ENCODE assay signal across 9 cellular contexts in the genomic region with DNA sequence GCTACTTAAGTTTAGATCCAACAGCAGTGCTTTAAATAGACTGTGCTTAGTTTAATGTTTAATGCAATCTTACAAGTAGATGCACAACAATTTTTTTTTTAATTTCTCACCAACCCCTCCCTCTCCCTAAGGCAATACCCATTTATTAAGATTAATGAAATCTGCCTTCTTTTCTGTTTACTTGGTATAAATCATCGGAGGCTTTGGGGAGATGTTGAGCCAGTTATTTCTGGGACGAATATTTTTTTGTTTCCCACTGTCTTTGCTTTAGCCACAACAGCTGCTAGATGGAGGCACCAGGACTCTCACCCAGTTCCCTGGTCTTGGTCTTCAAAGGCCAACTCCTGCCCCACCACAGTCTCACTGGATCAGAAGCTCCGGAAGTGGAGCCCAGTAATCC.
A peak's percentile ranks its signal among the peaks of the same experiment; 100 is the strongest.
DNase-seq lines count a peak whose midpoint lies in the region; ATAC-seq, FAIRE-seq and TF ChIP-seq lines count a peak whose summit lies in the region.
"Had no signal": no experiment of that assay in that cellular context is flagged by ENCODE, and none has a peak within 500 bp of the region (broad histone marks: within the 10 kb centered on the region; RNA-seq: fewer than 3 reads in every experiment).

No MANE protein-coding gene starts in this region.

- no peak for FAIRE-seq in HepG2 (lab: Jason Lieb, UNC)

- CTCF ChIA-PET in HepG2 (lab: Yijun Ruan, JAX; ENCODE audit: low intra/inter-chr PET ratio, low total read pairs): no interaction called here

- no peak overlapping the region for H2AFZ ChIP-seq in HepG2 (ENCODE audit: low read length)

- H3K4me3 ChIP-seq in right lobe of liver (no peak overlapping the region), HepG2 (replicated peaks in 1 of 3; ENCODE audit: insufficient read depth in 1 of 3, low read depth in 2 of 3, low read length in 3 of 3) (no peak overlapping the region), breast epithelium (peak overlapping the region; percentile 50 to 86 (median 57)), mucosa of rectum (ENCODE audit: low read length in 2 of 2) (peak overlapping the region; percentile 61 to 86)

- POLR2A ChIA-PET in HepG2 (lab: Yijun Ruan, JAX): no interaction called here

- in situ Hi-C loops in HepG2 (cut with HindIII; ENCODE audit: extremely low pct_ligation_motif_present, low pct_unique_long_range_greater_than_20kb): no loop called here

- no TSS peak for BruUV-seq in HepG2 (replicated peaks; lab: Mats Ljungman, UMichigan)

- no peak overlapping the region for H3K4me2 ChIP-seq in HepG2 (ENCODE audit: low read depth, low read length)
- H3K4me2 ChIP-seq: KMS-11 had no signal

- TF ChIP-seq RAD21 in HepG2 (CRISPR knock-in tag; IDR thresholded peaks at IDR 0.05): no peak

- intact Hi-C loops in right lobe of liver (cut with DNase I) (no loop called here), HepG2 (cut with micrococcal nuclease; ENCODE audit: unreplicated experiment) (no loop called here), breast epithelium (cut with DNase I; ENCODE audit: low total_unique reads) (no loop called here)

- ATAC-seq in right lobe of liver (no peak), HepG2 (no peak), GM18861 (IDR thresholded peaks at IDR 0.05; ENCODE audit: unreplicated experiment) (no peak), HG03135 (IDR thresholded peaks at IDR 0.05; ENCODE audit: unreplicated experiment) (no peak), HG03354 (IDR thresholded peaks at IDR 0.05; ENCODE audit: poor library complexity, severe bottlenecking, unreplicated experiment) (no peak)

- H3K9me3 ChIP-seq in right lobe of liver (no peaks in the 10 kb centered on the region), HepG2 (ENCODE audit: low read length) (no peaks in the 10 kb centered on the region), breast epithelium (no peaks in the 10 kb centered on the region), mucosa of rectum (ENCODE audit: control insufficient read depth in 2 of 2, low read length in 2 of 2) (no peaks in the 10 kb centered on the region)

- H3K27ac ChIP-seq in right lobe of liver (peak overlapping the region in 2 of 3 donors; percentile 33 to 48), HepG2 (ENCODE audit: extremely low read length, insufficient read depth, low read length) (no peak overlapping the region), breast epithelium (peak overlapping the region; percentile 89 to 95), mucosa of rectum (ENCODE audit: low read depth in 2 of 2, low read length in 2 of 2) (peak overlapping the region; percentile 65 to 75)
- H3K27ac ChIP-seq: KMS-11 had no signal

- TF ChIP-seq POLR2A in right lobe of liver (IDR thresholded peaks at IDR 0.05) (no peak), HepG2 (IDR thresholded peaks at IDR 0.05; ENCODE audit: insufficient read depth in 1 of 2, low read depth in 2 of 2, low read length in 2 of 2) (no peak), breast epithelium (IDR thresholded peaks at IDR 0.05) (no peak)

- H3K79me2 ChIP-seq in HepG2 (ENCODE audit: insufficient read depth, low read length): no peaks in the 10 kb centered on the region

- TF ChIP-seq CTCF in right lobe of liver (IDR thresholded peaks at IDR 0.05) (no peak), HepG2 (CRISPR knock-in tag; IDR thresholded peaks at IDR 0.05) (no peak), breast epithelium (IDR thresholded peaks at IDR 0.05) (peak in 1 of 3 donors; percentile 9)

- no peak for TF ChIP-seq EP300 in HepG2 (IDR thresholded peaks at IDR 0.05; ENCODE audit: low read depth in 2 of 2, low read length in 2 of 2)
- TF ChIP-seq EP300 in HepG2 (CRISPR knock-in tag; IDR thresholded peaks at IDR 0.05; ENCODE audit: borderline replicate concordance): no peak

- H3K27me3 ChIP-seq in right lobe of liver (no peaks in the 10 kb centered on the region), HepG2 (ENCODE audit: control insufficient read depth in 1 of 2, insufficient read depth in 2 of 2, low read length in 2 of 2) (no peaks in the 10 kb centered on the region), breast epithelium (no peaks in the 10 kb centered on the region), mucosa of rectum (ENCODE audit: control insufficient read depth in 2 of 2, insufficient read depth in 2 of 2, low read length in 2 of 2) (no peaks in the 10 kb centered on the region)

- DNase-seq in right lobe of liver (no peak), HepG2 (ENCODE audit: low spot score) (no peak), breast epithelium (ENCODE audit: low spot score in 2 of 2) (no peak), NCI-H146 (lab: John Stamatoyannopoulos, UW) (no peak)

- no peaks in the 10 kb centered on the region for H4K20me1 ChIP-seq in HepG2 (ENCODE audit: insufficient read depth, low read length)

- 92% methylated on average over 3 of the region's 3 CpGs for WGBS in right lobe of liver (ENCODE audit: insufficient coverage, low coverage, low lambda C conversion rate, missing lambda C conversion rate)
- 98% methylated on average over 3 of the region's 3 CpGs for WGBS in HepG2 (ENCODE audit: low lambda C conversion rate)

- no peaks in the 10 kb centered on the region for H3K36me3 ChIP-seq in right lobe of liver
- H3K36me3 ChIP-seq in HepG2 (replicated peaks in 1 of 2; ENCODE audit: control insufficient read depth in 1 of 2, insufficient read depth in 2 of 2, low read length in 2 of 2): peaks cover 6 to 22% of the 10 kb centered on the region in 2 experiments; a peak in 4 of 5 replicates
- no peaks in the 10 kb centered on the region for H3K36me3 ChIP-seq in breast epithelium
- H3K36me3 ChIP-seq in mucosa of rectum (ENCODE audit: control insufficient read depth in 2 of 2, insufficient read depth in 2 of 2, low read length in 2 of 2): no peaks in the 10 kb centered on the region

- H3K4me1 ChIP-seq in right lobe of liver (no peaks in the 10 kb centered on the region), HepG2 (ENCODE audit: insufficient read depth, low read length) (no peaks in the 10 kb centered on the region), breast epithelium (peaks cover 0 to 2% of the 10 kb centered on the region in 2 donors), mucosa of rectum (ENCODE audit: control insufficient read depth in 2 of 2, insufficient read depth in 2 of 2, low read length in 2 of 2) (peaks cover 0 to 8% of the 10 kb centered on the region in 2 donors)

- H3K9ac ChIP-seq in HepG2 (ENCODE audit: insufficient read depth, low read depth, low read length) (no peak overlapping the region), mucosa of rectum (ENCODE audit: low read depth in 1 of 2, low read length in 2 of 2) (peak overlapping the region; percentile 42 to 51)
- H3K9ac ChIP-seq: KMS-11 had no signal

TF ChIP-seq in HepG2, 621 proteins besides CTCF, POLR2A, EP300 and RAD21:
- TF ChIP-seq ZNF678 (CRISPR knock-in tag; IDR thresholded peaks at IDR 0.05): no peak
- TF ChIP-seq, protein P1, sequence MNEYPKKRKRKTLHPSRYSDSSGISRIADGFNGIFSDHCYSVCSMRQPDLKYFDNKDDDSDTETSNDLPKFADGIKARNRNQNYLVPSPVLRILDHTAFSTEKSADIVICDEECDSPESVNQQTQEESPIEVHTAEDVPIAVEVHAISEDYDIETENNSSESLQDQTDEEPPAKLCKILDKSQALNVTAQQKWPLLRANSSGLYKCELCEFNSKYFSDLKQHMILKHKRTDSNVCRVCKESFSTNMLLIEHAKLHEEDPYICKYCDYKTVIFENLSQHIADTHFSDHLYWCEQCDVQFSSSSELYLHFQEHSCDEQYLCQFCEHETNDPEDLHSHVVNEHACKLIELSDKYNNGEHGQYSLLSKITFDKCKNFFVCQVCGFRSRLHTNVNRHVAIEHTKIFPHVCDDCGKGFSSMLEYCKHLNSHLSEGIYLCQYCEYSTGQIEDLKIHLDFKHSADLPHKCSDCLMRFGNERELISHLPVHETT (CRISPR knock-in tag; conservative IDR thresholded peaks at IDR 0.05): no peak
- no peak for TF ChIP-seq ZNF136 (CRISPR knock-in tag; IDR thresholded peaks at IDR 0.05; ENCODE audit: low read depth)
- no peak for TF ChIP-seq MIXL1 (CRISPR knock-in tag; IDR thresholded peaks at IDR 0.05)
- TF ChIP-seq CHD4 (IDR thresholded peaks at IDR 0.05; ENCODE audit: borderline replicate concordance, low read length): no peak
- TF ChIP-seq KDM5A (IDR thresholded peaks at IDR 0.05; ENCODE audit: borderline replicate concordance, low read length): no peak
- no peak for TF ChIP-seq GPN1 (CRISPR knock-in tag; IDR thresholded peaks at IDR 0.05; ENCODE audit: borderline replicate concordance)
- TF ChIP-seq FIP1L1 (IDR thresholded peaks at IDR 0.05; ENCODE audit: borderline replicate concordance, insufficient read depth, low read depth, low read length): no peak
- TF ChIP-seq, protein P2, sequence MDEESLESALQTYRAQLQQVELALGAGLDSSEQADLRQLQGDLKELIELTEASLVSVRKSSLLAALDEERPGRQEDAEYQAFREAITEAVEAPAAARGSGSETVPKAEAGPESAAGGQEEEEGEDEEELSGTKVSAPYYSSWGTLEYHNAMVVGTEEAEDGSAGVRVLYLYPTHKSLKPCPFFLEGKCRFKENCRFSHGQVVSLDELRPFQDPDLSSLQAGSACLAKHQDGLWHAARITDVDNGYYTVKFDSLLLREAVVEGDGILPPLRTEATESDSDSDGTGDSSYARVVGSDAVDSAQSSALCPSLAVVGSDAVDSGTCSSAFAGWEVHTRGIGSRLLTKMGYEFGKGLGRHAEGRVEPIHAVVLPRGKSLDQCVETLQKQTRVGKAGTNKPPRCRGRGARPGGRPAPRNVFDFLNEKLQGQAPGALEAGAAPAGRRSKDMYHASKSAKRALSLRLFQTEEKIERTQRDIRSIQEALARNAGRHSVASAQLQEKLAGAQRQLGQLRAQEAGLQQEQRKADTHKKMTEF (CRISPR knock-in tag; IDR thresholded peaks at IDR 0.05): no peak

Comparison
In these comparisons a context has a peak if more than half of its experiments do, and no peak if none do; other contexts are left out.
1. H3K4me3 ChIP-seq: peak in breast epithelium (3 of 3) and mucosa of rectum (2 of 2); none in right lobe of liver (0 of 3) and HepG2 (0 of 3).